Comparison of ENCODE assay signal across 25 cellular contexts in the genomic region with DNA sequence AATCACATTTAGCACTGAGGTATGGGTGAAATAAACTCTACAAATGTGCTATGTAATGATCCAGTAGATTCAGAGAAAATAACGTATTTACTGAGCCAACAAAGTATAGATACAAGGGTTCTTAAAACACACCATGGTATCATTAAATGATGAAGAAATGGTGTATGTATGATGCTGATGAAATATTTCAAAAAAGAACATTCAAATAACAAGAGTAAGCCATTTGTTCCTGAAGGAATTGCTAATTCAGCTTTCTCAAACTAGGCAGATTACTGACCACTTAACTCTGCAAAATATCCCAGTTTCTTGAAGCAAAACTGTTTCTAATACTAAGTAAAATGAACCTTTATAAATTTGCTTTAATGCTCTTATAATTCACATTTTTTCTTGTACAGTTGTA.
DNase-seq lines count a peak whose midpoint lies in the region; ATAC-seq, FAIRE-seq and TF ChIP-seq lines count a peak whose summit lies in the region.
"Had no signal": no experiment of that assay in that cellular context is flagged by ENCODE, and none has a peak within 500 bp of the region (broad histone marks: within the 10 kb centered on the region; RNA-seq: fewer than 3 reads in every experiment).

No MANE protein-coding gene starts in this region.

- no peak overlapping the region for H2BK5ac ChIP-seq in mesendoderm (ENCODE audit: low read length)

- no peak overlapping the region for H4K5ac ChIP-seq in mesendoderm (ENCODE audit: low read length)

- H3K9me3 ChIP-seq in A549 (no peaks in the 10 kb centered on the region), SJSA1 (replicated peaks) (no peaks in the 10 kb centered on the region), fibroblast of lung (ENCODE audit: control insufficient read depth, insufficient read depth, low read depth, low read length) (no peaks in the 10 kb centered on the region)
- no peaks in the 10 kb centered on the region for H3K9me3 ChIP-seq in CD8-positive, alpha-beta memory T cell (ENCODE audit: low read length)
- no peaks in the 10 kb centered on the region for H3K9me3 ChIP-seq in effector memory CD4-positive, alpha-beta T cell (ENCODE audit: control insufficient read depth, low read length)
- H3K9me3 ChIP-seq: BLaER1, colonic mucosa, MG63, neutrophil, tibial artery had no signal

- no peak overlapping the region for H3K23ac ChIP-seq in mesendoderm (ENCODE audit: low read length)

- H4K20me1 ChIP-seq in fibroblast of lung (ENCODE audit: control insufficient read depth, extremely low read depth, insufficient read depth, low read length), result no peaks in the 10 kb centered on the region
- H4K20me1 ChIP-seq: BLaER1 had no signal

- no peaks in the 10 kb centered on the region for H3K27me3 ChIP-seq in CD8-positive, alpha-beta memory T cell (ENCODE audit: insufficient read depth, low read length, poor library complexity, severe bottlenecking)
- H3K27me3 ChIP-seq in SJSA1 (replicated peaks), result no peaks in the 10 kb centered on the region
- no peaks in the 10 kb centered on the region for H3K27me3 ChIP-seq in fibroblast of lung (ENCODE audit: control insufficient read depth, insufficient read depth, low read length)
- H3K27me3 ChIP-seq in mesendoderm (ENCODE audit: insufficient read depth, low read length, poor library complexity), result no peaks in the 10 kb centered on the region
- no peaks in the 10 kb centered on the region for H3K27me3 ChIP-seq in effector memory CD4-positive, alpha-beta T cell (replicated peaks; ENCODE audit: control insufficient read depth, insufficient read depth, low read length, poor library complexity, severe bottlenecking)
- H3K27me3 ChIP-seq: BLaER1, cardiac muscle cell, colonic mucosa, MG63, neutrophil, tibial artery had no signal

- POLR2A ChIA-PET in A549 (lab: Yijun Ruan, JAX), result interaction anchor here (1.1 to 5.5 kb wide), 8 partner anchors 9 to 103 kb away, joined by 3 to 21 read pairs (median 8); no protein-coding TSS in a partner anchor
- POLR2A ChIA-PET in CD8-positive, alpha-beta memory T cell (lab: Charles Lee), result interaction anchor here (1.4 to 1.6 kb wide), 2 partner anchors 21 to 75 kb away, joined by 6 to 9 read pairs; no protein-coding TSS in a partner anchor

- ATAC-seq in A549 (no peak), HG03025 (IDR thresholded peaks at IDR 0.05; ENCODE audit: low FRiP score, unreplicated experiment) (no peak)

- DNase-seq in A549 (ENCODE audit: low read depth in 1 of 2, low spot score in 1 of 2), result no peak
- no peak for DNase-seq in CD8-positive, alpha-beta memory T cell
- DNase-seq in SJSA1 (ENCODE audit: low read depth in 1 of 2, low spot score in 2 of 2), result no peak
- no peak for DNase-seq in fibroblast of lung (ENCODE audit: low read depth in 2 of 2)
- DNase-seq in mesendoderm, result no peak
- DNase-seq in effector memory CD4-positive, alpha-beta T cell, result no peak
- DNase-seq: aorta; colonic mucosa; effector CD8-positive, alpha-beta T cell; H9; hippocampal formation; KBM-7; NCI-H2081; NCI-H446; NCI-H82; tibial artery had no signal

- H3K36me3 Mint-ChIP-seq in CD8-positive, alpha-beta memory T cell, result no peaks in the 10 kb centered on the region
- H3K36me3 Mint-ChIP-seq: activated CD8-positive, alpha-beta memory T cell treated with anti-CD3 and anti-CD28 coated beads, Interleukin-2, amount 10 ng/mL, durations not matched to agents 7 days and 5 days had no signal

- no peak overlapping the region for H2AK5ac ChIP-seq in mesendoderm (ENCODE audit: low read length)

- no peaks in the 10 kb centered on the region for H3K9me3 Mint-ChIP-seq in CD8-positive, alpha-beta memory T cell
- H3K9me3 Mint-ChIP-seq: activated naive CD4-positive, alpha-beta T cell treated with anti-CD3 and anti-CD28 coated beads for 36 hours; H9; T-helper 2 cell treated with Interferon-gamma antibody and Interleukin-4, amounts not matched to agents 5 μg/mL and 100 μg/mL, for 36 hours had no signal

- 7% methylated on average over 1 of the region's 1 CpG for WGBS in A549 (ENCODE audit: missing lambda C conversion rate)
- WGBS in mesendoderm (ENCODE audit: extremely low coverage, insufficient coverage, low lambda C conversion rate), result no CpG with 5 or more reads among the region's 1 CpG

- CTCF ChIA-PET in A549 (lab: Yijun Ruan, JAX), result interaction anchor here (0.6 to 1.7 kb wide), 7 partner anchors 18 to 261 kb away, joined by 3 to 5 read pairs (median 3); no protein-coding TSS in a partner anchor
- CTCF ChIA-PET in CD8-positive, alpha-beta memory T cell (lab: Charles Lee), result interaction anchor here (1.6 kb wide), 1 partner anchor 21 kb away, joined by 8 read pairs; no protein-coding TSS in a partner anchor

- H3K36me3 ChIP-seq in CD8-positive, alpha-beta memory T cell (ENCODE audit: insufficient read depth, low read length), result no peaks in the 10 kb centered on the region
- H3K36me3 ChIP-seq in SJSA1 (no peaks in the 10 kb centered on the region), fibroblast of lung (ENCODE audit: control insufficient read depth, insufficient read depth, low read length) (no peaks in the 10 kb centered on the region), mesendoderm (ENCODE audit: control insufficient read depth, insufficient read depth, low read length) (no peaks in the 10 kb centered on the region)
- H3K36me3 ChIP-seq in effector memory CD4-positive, alpha-beta T cell (ENCODE audit: control insufficient read depth, insufficient read depth, low read length), result no peaks in the 10 kb centered on the region
- H3K36me3 ChIP-seq: BLaER1, cardiac muscle cell, colonic mucosa, neutrophil, tibial artery had no signal

- no peak for TF ChIP-seq EP300 in A549 (IDR thresholded peaks at IDR 0.05)

- peaks cover 86% of the 10 kb centered on the region for H3K4me1 ChIP-seq in A549
- peaks cover 42% of the 10 kb centered on the region for H3K4me1 ChIP-seq in CD8-positive, alpha-beta memory T cell (ENCODE audit: insufficient read depth, low read length)
- peaks cover 52% of the 10 kb centered on the region for H3K4me1 ChIP-seq in SJSA1 (replicated peaks)
- peaks cover 8% of the 10 kb centered on the region for H3K4me1 ChIP-seq in fibroblast of lung (ENCODE audit: control insufficient read depth, extremely low read depth, insufficient read depth, low read length)
- H3K4me1 ChIP-seq in mesendoderm (ENCODE audit: control insufficient read depth, low read depth, low read length), result peaks cover 5% of the 10 kb centered on the region
- peaks cover 4% of the 10 kb centered on the region for H3K4me1 ChIP-seq in effector memory CD4-positive, alpha-beta T cell (ENCODE audit: control insufficient read depth, insufficient read depth, low read length, poor library complexity, severe bottlenecking)
- H3K4me1 ChIP-seq: colonic mucosa, tibial artery had no signal

- peak overlapping the region in 4 of 7 donors; percentile 79 to 87 (median 84) for H3K4me3 Mint-ChIP-seq in CD8-positive, alpha-beta memory T cell
- H3K4me3 Mint-ChIP-seq: H9 had no signal

- H2BK120ac ChIP-seq in mesendoderm (ENCODE audit: low read depth, low read length), result no peak overlapping the region

- H3K27me3 Mint-ChIP-seq in CD8-positive, alpha-beta memory T cell, result peaks cover 0 to 2% of the 10 kb centered on the region in 2 donors

- no peak for TF ChIP-seq CTCF in A549 (IDR thresholded peaks at IDR 0.05)
- TF ChIP-seq CTCF in fibroblast of lung (conservative IDR thresholded peaks at IDR 0.05 in 1 of 2, IDR thresholded peaks at IDR 0.05 in 1 of 2; ENCODE audit: low read depth in 1 of 2, low read length in 2 of 2), result no peak

- H3K4me2 ChIP-seq in A549 (peak overlapping the region; percentile 96), fibroblast of lung (ENCODE audit: extremely low read depth, insufficient read depth, low read length) (peak overlapping the region; percentile 18), mesendoderm (ENCODE audit: low read length) (no peak overlapping the region)
- H3K4me2 ChIP-seq: BLaER1 had no signal

- H3K9ac ChIP-seq in fibroblast of lung (ENCODE audit: insufficient read depth, low read length) (no peak overlapping the region), mesendoderm (ENCODE audit: low read length) (no peak overlapping the region)
- H3K9ac ChIP-seq: BLaER1 had no signal

- FAIRE-seq in A549 (lab: Jason Lieb, UNC), result peak; percentile 59
- FAIRE-seq: HTR-8/SVneo had no signal

- TF ChIP-seq POLR2A in A549 (IDR thresholded peaks at IDR 0.05; ENCODE audit: low read length), result no peak

- H4K8ac ChIP-seq in mesendoderm (ENCODE audit: low read depth, low read length), result no peak overlapping the region

- H3K79me1 ChIP-seq in mesendoderm (ENCODE audit: low read length), result no peaks in the 10 kb centered on the region

- H3K4me1 Mint-ChIP-seq in CD8-positive, alpha-beta memory T cell, result peaks cover 47 to 68% (median 48%) of the 10 kb centered on the region in 3 donors

- H3K56ac ChIP-seq in mesendoderm (ENCODE audit: low read length), result no peak overlapping the region

- H3K27ac ChIP-seq in A549, result peak overlapping the region; percentile 93 to 97
- H3K27ac ChIP-seq in CD8-positive, alpha-beta memory T cell (ENCODE audit: low read depth, low read length), result no peak overlapping the region
- peak overlapping the region; percentile 62 for H3K27ac ChIP-seq in SJSA1
- no peak overlapping the region for H3K27ac ChIP-seq in fibroblast of lung (ENCODE audit: insufficient read depth, low read length)
- H3K27ac ChIP-seq in mesendoderm (ENCODE audit: low read depth, low read length), result no peak overlapping the region
- no peak overlapping the region for H3K27ac ChIP-seq in effector memory CD4-positive, alpha-beta T cell (ENCODE audit: insufficient read depth, low read length, poor library complexity, severe bottlenecking)
- H3K27ac ChIP-seq: BLaER1, cardiac muscle cell, colonic mucosa, neutrophil, tibial artery had no signal

- peaks cover 4% of the 10 kb centered on the region for H3K79me2 ChIP-seq in fibroblast of lung (ENCODE audit: control insufficient read depth, insufficient read depth, low read length)
- no peaks in the 10 kb centered on the region for H3K79me2 ChIP-seq in mesendoderm (ENCODE audit: control insufficient read depth, insufficient read depth, low read length)

- no peak overlapping the region for H3K4ac ChIP-seq in mesendoderm (ENCODE audit: low read depth, low read length)

- H3K27ac Mint-ChIP-seq in CD8-positive, alpha-beta memory T cell, result no peak overlapping the region
- H3K27ac Mint-ChIP-seq: activated naive CD4-positive, alpha-beta T cell treated with anti-CD3 and anti-CD28 coated beads for 36 hours had no signal

- H2BK15ac ChIP-seq in mesendoderm (replicated peaks; ENCODE audit: low read depth), result no peak overlapping the region

- H3K4me3 ChIP-seq in A549 (peak overlapping the region; percentile 23; the same call in 2 of the 3 replicates), SJSA1 (no peak overlapping the region), fibroblast of lung (replicated peaks in 1 of 4; ENCODE audit: control extremely low read depth in 1 of 4, insufficient read depth in 1 of 4, low read depth in 3 of 4, low read length in 4 of 4) (no peak overlapping the region), mesendoderm (ENCODE audit: low read length) (no peak overlapping the region)
- H3K4me3 ChIP-seq in CD8-positive, alpha-beta memory T cell (ENCODE audit: low read length), result no peak overlapping the region
- no peak overlapping the region for H3K4me3 ChIP-seq in effector memory CD4-positive, alpha-beta T cell (ENCODE audit: insufficient read depth, low read depth, low read length, poor library complexity, severe bottlenecking)
- H3K4me3 ChIP-seq: BLaER1, cardiac muscle cell, colonic mucosa, MG63, tibial artery had no signal

- H2AFZ ChIP-seq in fibroblast of lung (ENCODE audit: low read length), result peak overlapping the region; percentile 22

- no peak for TF ChIP-seq RAD21 in A549 (conservative IDR thresholded peaks at IDR 0.05 in 1 of 2, IDR thresholded peaks at IDR 0.05 in 1 of 2)

- H3K18ac ChIP-seq in mesendoderm (ENCODE audit: low read length), result no peak overlapping the region

Comparison
In these comparisons a context has a peak if more than half of its experiments do, and no peak if none do; other contexts are left out.
1. H3K27ac ChIP-seq: peak in A549 (2 of 2) and SJSA1 (single experiment); none in CD8-positive, alpha-beta memory T cell (single experiment), fibroblast of lung (single experiment), mesendoderm (single experiment) and effector memory CD4-positive, alpha-beta T cell (single experiment).